Comparison of ENCODE assay signal across 12 cellular contexts in the genomic region with DNA sequence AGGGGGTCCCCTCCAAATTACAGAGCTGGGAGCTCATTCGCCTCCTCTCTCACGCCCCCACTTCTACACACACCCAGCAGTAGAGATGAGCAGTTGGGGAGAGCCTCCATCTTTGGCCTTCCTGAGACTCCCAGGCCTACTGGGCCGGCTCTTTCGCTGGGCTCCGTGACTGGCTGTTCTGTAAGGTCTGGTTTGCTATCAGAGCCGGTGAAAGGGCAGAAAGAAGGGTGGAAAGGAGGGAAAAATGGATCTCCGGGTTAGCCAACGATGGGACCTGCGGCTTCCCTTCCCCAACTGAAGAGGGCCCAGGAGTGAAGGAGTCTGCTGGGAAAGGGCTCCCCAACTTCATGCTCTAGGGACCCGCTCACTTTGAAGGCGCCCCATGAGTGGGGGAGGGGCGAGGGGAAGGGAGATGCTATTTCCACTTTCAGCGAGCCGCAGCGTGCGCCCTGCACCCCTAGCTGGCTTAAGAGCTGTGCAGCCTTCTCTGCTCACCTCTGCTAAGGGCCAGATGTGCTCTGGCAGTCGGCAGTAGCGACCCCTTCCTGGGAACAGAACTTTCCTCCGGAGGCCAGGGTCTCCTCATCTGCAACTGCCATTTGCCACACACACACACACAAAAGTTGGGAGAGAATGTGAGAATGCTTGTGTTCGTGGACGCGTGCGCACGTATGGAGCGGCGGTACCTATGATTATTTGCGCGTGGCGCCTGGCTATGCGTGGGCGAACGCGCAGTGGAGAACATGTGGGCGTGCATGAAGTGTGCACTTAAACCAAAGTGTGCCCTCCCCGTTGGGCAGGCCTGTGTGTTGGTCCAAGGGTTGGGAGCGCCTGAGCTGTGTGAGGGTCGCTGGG. TPM values are rescaled to one million over a fixed set of nuclear protein-coding genes. Genes with fewer than 3 reads are reported as not detected.
DNase-seq lines count a peak whose midpoint lies in the region; ATAC-seq and TF ChIP-seq lines count a peak whose summit lies in the region.
"Had no signal": no experiment of that assay in that cellular context is flagged by ENCODE, and none has a peak within 500 bp of the region (broad histone marks: within the 10 kb centered on the region; RNA-seq: fewer than 3 reads in every experiment).

No MANE protein-coding gene starts in this region.

- peaks cover 19% of the 10 kb centered on the region for H3K79me2 ChIP-seq in smooth muscle cell (ENCODE audit: low read depth)

- no peak for DNase-seq in activated CD8-positive, alpha-beta T cell treated with anti-CD3 and anti-CD28 coated beads for 36 hours
- DNase-seq in immature natural killer cell, result no peak
- no peak for DNase-seq in smooth muscle cell (lab: John Stamatoyannopoulos, UW; ENCODE audit: unreplicated experiment)
- no peak for DNase-seq in RKO (ENCODE audit: low spot score)
- no peak for DNase-seq in NCI-H510A treated with DMSO at 0.1 percent for 48 hours (lab: John Stamatoyannopoulos, UW)
- DNase-seq in NOMO-1 treated with dmso at 0.1 percent for 144 hours (lab: John Stamatoyannopoulos, UW; ENCODE audit: unreplicated experiment), result no peak
- DNase-seq: activated CD4-positive, alpha-beta T cell treated with anti-CD3 and anti-CD28 coated beads for 48 hours; NCI-H2081; Right ventricle myocardium superior had no signal

- peak overlapping the region; percentile 26 for H3K4me3 Mint-ChIP-seq in activated CD8-positive, alpha-beta T cell treated with anti-CD3 and anti-CD28 coated beads for 36 hours
- peak overlapping the region in 3 of 5 donors; percentile 65 to 74 (median 72) for H3K4me3 Mint-ChIP-seq in immature natural killer cell

- no peak overlapping the region for H2AFZ ChIP-seq in smooth muscle cell (ENCODE audit: low read depth)

- peaks cover 75% of the 10 kb centered on the region for H3K27me3 ChIP-seq in smooth muscle cell (ENCODE audit: low read depth)

- peaks cover 67% of the 10 kb centered on the region for H3K27me3 Mint-ChIP-seq in activated CD8-positive, alpha-beta T cell treated with anti-CD3 and anti-CD28 coated beads for 36 hours
- H3K27me3 Mint-ChIP-seq in immature natural killer cell (ENCODE audit: low read depth in 3 of 3), result peaks cover 29 to 46% (median 41%) of the 10 kb centered on the region in 3 donors

- POLR2A ChIA-PET in HEK293 (lab: Yijun Ruan, JAX), result no interaction called here
- POLR2A ChIA-PET in activated CD8-positive, alpha-beta T cell treated with anti-CD3 and anti-CD28 coated beads for 36 hours (lab: Charles Lee), result no interaction called here

- ATAC-seq in activated CD8-positive, alpha-beta T cell treated with anti-CD3 and anti-CD28 coated beads for 36 hours, result no peak

- H3K9me3 ChIP-seq in HEK293 (ENCODE audit: control insufficient read depth, insufficient read depth, low read depth, low read length), result no peaks in the 10 kb centered on the region
- no peaks in the 10 kb centered on the region for H3K9me3 ChIP-seq in smooth muscle cell (replicated peaks; ENCODE audit: low read depth)

- H3K4me1 ChIP-seq in HEK293 (ENCODE audit: control insufficient read depth, insufficient read depth, low read length) (peaks cover 3% of the 10 kb centered on the region), smooth muscle cell (ENCODE audit: low read depth) (peaks cover 7% of the 10 kb centered on the region)

- no peaks in the 10 kb centered on the region for H3K9me3 Mint-ChIP-seq in activated CD8-positive, alpha-beta T cell treated with anti-CD3 and anti-CD28 coated beads for 36 hours
- H3K9me3 Mint-ChIP-seq in immature natural killer cell, result peaks cover 0 to 2% (median 0%) of the 10 kb centered on the region in 6 donors

- no peaks in the 10 kb centered on the region for H3K36me3 Mint-ChIP-seq in activated CD8-positive, alpha-beta T cell treated with anti-CD3 and anti-CD28 coated beads for 36 hours (ENCODE audit: low read depth)
- peaks cover 0 to 7% (median 3%) of the 10 kb centered on the region in 3 donors for H3K36me3 Mint-ChIP-seq in immature natural killer cell

- H3K27ac ChIP-seq in HEK293 (ENCODE audit: extremely low read depth, low read depth, low read length) (no peak overlapping the region), smooth muscle cell (ENCODE audit: low read depth) (no peak overlapping the region)

- H3K27ac Mint-ChIP-seq in activated CD8-positive, alpha-beta T cell treated with anti-CD3 and anti-CD28 coated beads for 36 hours, result no peak overlapping the region
- no peak overlapping the region for H3K27ac Mint-ChIP-seq in immature natural killer cell

- H3K4me3 ChIP-seq in HEK293 (ENCODE audit: low read depth, low read length), result no peak overlapping the region
- H3K4me3 ChIP-seq in smooth muscle cell, result peak overlapping the region; percentile 73

- H3K4me2 ChIP-seq in smooth muscle cell, result peak overlapping the region; percentile 89

- CTCF ChIA-PET in HEK293 (lab: Yijun Ruan, JAX), result interaction anchor here (0.7 kb wide), 1 partner anchor 1129 kb away, joined by 5 read pairs; no protein-coding TSS in a partner anchor
- CTCF ChIA-PET in activated CD8-positive, alpha-beta T cell treated with anti-CD3 and anti-CD28 coated beads for 36 hours (lab: Charles Lee), result interaction anchor here (1.1 to 1.5 kb wide), 3 partner anchors 9 to 57 kb away, joined by 3 to 4 read pairs (median 3); no protein-coding TSS in a partner anchor

- no peaks in the 10 kb centered on the region for H3K36me3 ChIP-seq in HEK293 (ENCODE audit: control insufficient read depth in 2 of 2, insufficient read depth in 1 of 2, low read length in 2 of 2)
- H3K36me3 ChIP-seq in smooth muscle cell (ENCODE audit: low read depth), result no peaks in the 10 kb centered on the region

- H3K4me1 Mint-ChIP-seq in activated CD8-positive, alpha-beta T cell treated with anti-CD3 and anti-CD28 coated beads for 36 hours (ENCODE audit: low read depth), result peaks cover 35% of the 10 kb centered on the region
- peaks cover 16 to 24% of the 10 kb centered on the region in 2 donors for H3K4me1 Mint-ChIP-seq in immature natural killer cell

- TF ChIP-seq CTCF in HEK293 (tag by site-specific recombination; IDR thresholded peaks at IDR 0.05), result no peak
- no peak for TF ChIP-seq CTCF in activated CD8-positive, alpha-beta T cell treated with anti-CD3 and anti-CD28 coated beads for 36 hours (IDR thresholded peaks at IDR 0.05)
- no peak for TF ChIP-seq CTCF in smooth muscle cell (IDR thresholded peaks at IDR 0.05; ENCODE audit: borderline replicate concordance, insufficient read depth, poor library complexity, severe bottlenecking)

- H4K20me1 ChIP-seq in smooth muscle cell (ENCODE audit: low read depth), result peaks cover 19% of the 10 kb centered on the region

- peaks cover 11% of the 10 kb centered on the region for H3F3A ChIP-seq in smooth muscle cell (ENCODE audit: low read depth)

- no peak overlapping the region for H3K9ac ChIP-seq in smooth muscle cell (ENCODE audit: low read depth)

- 13% methylated on average over 35 of the region's 37 CpGs for WGBS in smooth muscle cell (ENCODE audit: low lambda C conversion rate)

- intact Hi-C loops in activated CD8-positive, alpha-beta T cell treated with anti-CD3 and anti-CD28 coated beads for 36 hours (cut with micrococcal nuclease), result no loop called here

TF ChIP-seq in HEK293, 187 proteins besides CTCF, POLR2A, EP300 and RAD21:
- TF ChIP-seq, protein P1, sequence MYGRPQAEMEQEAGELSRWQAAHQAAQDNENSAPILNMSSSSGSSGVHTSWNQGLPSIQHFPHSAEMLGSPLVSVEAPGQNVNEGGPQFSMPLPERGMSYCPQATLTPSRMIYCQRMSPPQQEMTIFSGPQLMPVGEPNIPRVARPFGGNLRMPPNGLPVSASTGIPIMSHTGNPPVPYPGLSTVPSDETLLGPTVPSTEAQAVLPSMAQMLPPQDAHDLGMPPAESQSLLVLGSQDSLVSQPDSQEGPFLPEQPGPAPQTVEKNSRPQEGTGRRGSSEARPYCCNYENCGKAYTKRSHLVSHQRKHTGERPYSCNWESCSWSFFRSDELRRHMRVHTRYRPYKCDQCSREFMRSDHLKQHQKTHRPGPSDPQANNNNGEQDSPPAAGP (tag by site-specific recombination; IDR thresholded peaks at IDR 0.05), result no peak
- TF ChIP-seq KLF9 (tag by site-specific recombination; IDR thresholded peaks at IDR 0.05; ENCODE audit: low read depth) (no peak), ZFHX2 (tag by site-specific recombination; conservative IDR thresholded peaks at IDR 0.05) (peak; percentile 78), ZNF24 (tag by site-specific recombination; IDR thresholded peaks at IDR 0.05) (no peak), ZNF341 (tag by site-specific recombination; IDR thresholded peaks at IDR 0.05; ENCODE audit: low read depth) (no peak), EGR2 (tag by site-specific recombination; IDR thresholded peaks at IDR 0.05; ENCODE audit: low read depth) (peak; percentile 44), ZIC2 (tag by site-specific recombination; IDR thresholded peaks at IDR 0.05) (no peak)

RNA-seq across cellular contexts. Expression of a gene that starts 2.9 kb away (rescaled TPM):
- total RNA-seq in activated CD8-positive, alpha-beta T cell treated with anti-CD3 and anti-CD28 coated beads for 36 hours, result not detected
- polyA plus RNA-seq in immature natural killer cell (not detected), smooth muscle cell (30.5 and 31.5 TPM in 2 replicates)
- 15.6 and 24.7 TPM in 2 replicates for total RNA-seq in smooth muscle cell
- total RNA-seq: G401 had no signal
- polyA plus RNA-seq: neural cell had no signal

RNA-seq across cellular contexts. Expression of a gene that starts 47.6 kb away (rescaled TPM):
- 10 to 100 TPM; 19.3 to 22.3 TPM for total RNA-seq in activated CD8-positive, alpha-beta T cell treated with anti-CD3 and anti-CD28 coated beads for 36 hours
- polyA plus RNA-seq in immature natural killer cell (10 to 100 TPM in 2 of 3 donors, 1 to 10 TPM in 1; 7.9 to 15.5 (median 12.3) TPM), smooth muscle cell (13.3 and 16.5 TPM in 2 replicates)
- total RNA-seq in smooth muscle cell, result 14.7 and 23.0 TPM in 2 replicates

RNA-seq across cellular contexts. Expression of a gene that starts 59.2 kb away (rescaled TPM):
- total RNA-seq in activated CD8-positive, alpha-beta T cell treated with anti-CD3 and anti-CD28 coated beads for 36 hours, result not detected
- polyA plus RNA-seq in immature natural killer cell (not detected), smooth muscle cell (18.0 and 18.1 TPM in 2 replicates)
- total RNA-seq in smooth muscle cell, result 2.7 and 2.8 TPM in 2 replicates
- polyA plus RNA-seq: neural cell had no signal

Comparison
In these comparisons a context has a peak if more than half of its experiments do, and no peak if none do; other contexts are left out.
1. RNA of a gene that starts 2.9 kb away (total RNA-seq): 15.6 to 24.7 TPM in smooth muscle cell; not detected in activated CD8-positive, alpha-beta T cell treated with anti-CD3 and anti-CD28 coated beads for 36 hours; every median in the first group is over 10 times any median in the second.